23 cellular contexts compared by ENCODE assay signal in the genomic region with DNA sequence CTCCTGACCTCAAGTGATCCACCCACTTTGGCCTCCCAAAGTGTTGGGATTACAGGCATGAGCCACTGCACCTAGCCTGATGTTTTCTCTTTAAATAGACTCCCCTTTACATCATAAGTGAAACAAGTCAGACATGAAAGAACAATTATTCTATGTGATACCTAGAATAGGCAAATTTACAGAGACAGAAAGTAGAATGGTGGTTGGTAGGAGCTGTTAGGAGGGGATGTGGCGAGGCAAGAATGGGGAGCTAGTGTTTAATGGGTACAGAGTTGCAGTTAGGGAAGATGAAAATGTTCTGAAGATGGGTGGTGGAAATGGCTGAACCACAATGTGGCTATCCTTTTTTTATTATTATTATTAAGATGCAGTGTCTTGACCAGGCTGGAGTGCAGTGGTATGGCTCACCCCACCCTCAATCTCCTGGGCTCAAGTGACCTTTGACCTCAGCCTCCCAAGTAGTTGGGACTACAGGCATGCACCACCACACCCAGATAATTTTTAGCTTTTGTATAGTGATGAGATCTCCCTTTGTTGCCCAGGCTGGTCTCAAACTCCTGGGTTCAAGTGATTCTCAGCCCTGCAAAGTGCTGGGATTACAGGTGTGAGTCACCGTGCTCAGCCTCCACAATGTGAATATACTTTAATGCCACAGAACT. TPM values are rescaled to one million over a fixed set of nuclear protein-coding genes. Genes with fewer than 3 reads are reported as not detected.
DNase-seq lines count a peak whose midpoint lies in the region; ATAC-seq, FAIRE-seq and TF ChIP-seq lines count a peak whose summit lies in the region.
"Had no signal": no experiment of that assay in that cellular context is flagged by ENCODE, and none has a peak within 500 bp of the region (broad histone marks: within the 10 kb centered on the region; RNA-seq: fewer than 3 reads in every experiment).

No MANE protein-coding gene starts in this region.

- no peaks in the 10 kb centered on the region for H3K9me3 ChIP-seq in pancreas
- H3K9me3 ChIP-seq: tibial nerve had no signal

- H3K4me1 ChIP-seq in pancreas, result peaks cover 23 to 46% (median 36%) of the 10 kb centered on the region in 3 donors

- H3K36me3 ChIP-seq in pancreas, result no peaks in the 10 kb centered on the region
- H3K36me3 ChIP-seq: tibial nerve had no signal

- DNase-seq in pancreas, result peak in 1 of 6 donors; percentile 2
- no peak for DNase-seq in NOMO-1 (lab: John Stamatoyannopoulos, UW; ENCODE audit: unreplicated experiment in 2 of 2)
- DNase-seq in EL, result no peak
- no peak for DNase-seq in dermis blood vessel endothelial cell
- DNase-seq: activated T-cell treated with anti-CD3 and anti-CD28 coated beads, Interleukin-2, amount 50 U/mL, for 72 hours; DMS79 treated with DMSO at 0.1 percent for 48 hours; HCEC 1CT; NCI-H1436; NCI-H226; stimulated activated CD4-positive, alpha-beta T cell treated with anti-CD3 and anti-CD28 coated beads, Interleukin-2, amount 100 ng/mL, for 24 hours; stimulated activated naive CD8-positive, alpha-beta T cell treated with anti-CD3 and anti-CD28 coated beads, Interleukin-15, Interleukin-2, amounts not matched to agents 100 U/mL and 50 U/mL, for 24 hours; T-helper 9 cell had no signal

- intact Hi-C loops in pancreas (cut with DNase I), result no loop called here

- no peak for TF ChIP-seq CTCF in pancreas (IDR thresholded peaks at IDR 0.05)

- no peaks in the 10 kb centered on the region for H3K27me3 ChIP-seq in pancreas
- H3K27me3 ChIP-seq: tibial nerve had no signal

- peak; percentile 57 for ATAC-seq in GM18873 (IDR thresholded peaks at IDR 0.05; ENCODE audit: low FRiP score, unreplicated experiment)
- ATAC-seq in GM21529 (IDR thresholded peaks at IDR 0.05; ENCODE audit: unreplicated experiment), result peak; percentile 57
- peak; percentile 56 for ATAC-seq in HG03175 (IDR thresholded peaks at IDR 0.05; ENCODE audit: unreplicated experiment)
- no peak for ATAC-seq in pancreas
- no peak for ATAC-seq in GM21515 (IDR thresholded peaks at IDR 0.05; ENCODE audit: unreplicated experiment)
- ATAC-seq: activated naive CD4-positive, alpha-beta T cell treated with anti-CD3 and anti-CD28 coated beads, Interleukin-2, amount 50 U/mL, for 72 hours; activated T-cell treated with anti-CD3 and anti-CD28 coated beads, Interleukin-2, amount 50 U/mL, for 72 hours; HepG2; natural killer cell treated with Interleukin-12 subunit alpha and Interleukin-12 subunit beta and Interleukin-15 and Interleukin-18, amount 100 ng/mL, for 72 hours; SK-N-SH treated with all-trans-retinoic acid at 6 μM for 48 hours; stimulated activated naive CD8-positive, alpha-beta T cell treated with anti-CD3 and anti-CD28 coated beads, Interleukin-15, Interleukin-2, amounts not matched to agents 100 U/mL and 50 U/mL, for 24 hours had no signal

- H3K27ac ChIP-seq in pancreas, result peak overlapping the region in 3 of 4 donors; percentile 8 to 93 (median 92)
- H3K27ac ChIP-seq: tibial nerve had no signal

- H3K4me3 ChIP-seq in pancreas, result no peak overlapping the region
- H3K4me3 ChIP-seq: tibial nerve had no signal

- FAIRE-seq in pancreas (lab: Jason Lieb, UNC), result no peak
- FAIRE-seq: colon, HepG2 had no signal

- WGBS in pancreas, 2 donors, result 91 to 97% methylated on average over 2 of the region's 2 CpGs

RNA-seq across cellular contexts. Expression of a gene that starts 28.4 kb away (rescaled TPM):
- total RNA-seq in pancreas (100 to 1,000 TPM in 5 of 6 donors, 10 to 100 TPM in 1; 99.3 to 278 (median 158) TPM), dermis blood vessel endothelial cell (0.14 and 0.68 TPM in 2 replicates)
- polyA plus RNA-seq in pancreas, result 100 to 1,000 TPM; 284 to 447 TPM
- total RNA-seq: RPMI7951 had no signal

RNA-seq across cellular contexts. Expression of a gene that starts 56.4 kb away (rescaled TPM):
- total RNA-seq in pancreas (10 to 100 TPM; 19.8 to 37.6 (median 26.5) TPM), dermis blood vessel endothelial cell (43.6 and 68.1 TPM in 2 replicates)
- polyA plus RNA-seq in pancreas, result 10 to 100 TPM; 29.0 to 43.5 TPM

Comparison
In these comparisons a context has a peak if more than half of its experiments do, and no peak if none do; other contexts are left out.
1. ATAC-seq: peak in GM18873 (single experiment), GM21529 (single experiment) and HG03175 (single experiment); none in pancreas (0 of 4) and GM21515 (single experiment).
2. RNA of a gene that starts 28.4 kb away (total RNA-seq): 99.3 to 278 TPM in pancreas; 0.14 to 0.68 TPM in dermis blood vessel endothelial cell; every median in the first group is over 10 times any median in the second.